9 cellular contexts compared by ENCODE assay signal in genomic region chr6:139882977-139883728, GRCh38.
DNase-seq lines count a peak whose midpoint lies in the region; TF ChIP-seq lines count a peak whose summit lies in the region.
"Had no signal": no experiment of that assay in that cellular context is flagged by ENCODE, and none has a peak within 500 bp of the region (broad histone marks: within the 10 kb centered on the region; RNA-seq: fewer than 3 reads in every experiment).

No MANE protein-coding gene starts in this region.

- H3K27ac ChIP-seq in SJCRH30 (peak overlapping the region; percentile 26), left ventricle myocardium inferior (replicated peaks) (peak overlapping the region; percentile 80), tibial nerve (peak overlapping the region; percentile 21 to 79 (median 59))

- no peak overlapping the region for H3K4me3 ChIP-seq in SJCRH30
- H3K4me3 ChIP-seq in left ventricle myocardium inferior = no peak overlapping the region
- H3K4me3 ChIP-seq in tibial nerve = no peak overlapping the region

- WGBS in tibial nerve, 2 donors = 28 to 34% methylated on average over 3 of the region's 3 CpGs

- no peaks in the 10 kb centered on the region for H3K9me3 ChIP-seq in SJCRH30 (replicated peaks)
- H3K9me3 ChIP-seq in left ventricle myocardium inferior (replicated peaks) = no peaks in the 10 kb centered on the region
- no peaks in the 10 kb centered on the region for H3K9me3 ChIP-seq in tibial nerve

- peak; percentile 29 for DNase-seq in NCI-H748 (lab: John Stamatoyannopoulos, UW; ENCODE audit: unreplicated experiment)
- DNase-seq in NCI-H748 treated with DMSO at 0.1 percent for 48 hours (lab: John Stamatoyannopoulos, UW) = no peak
- DNase-seq in SJCRH30 = peak; percentile 9 to 40
- DNase-seq in left ventricle myocardium inferior = no peak
- no peak for DNase-seq in tibial nerve (ENCODE audit: low spot score in 2 of 2)
- no peak for DNase-seq in NCI-H510A treated with DMSO at 0.1 percent for 48 hours (lab: John Stamatoyannopoulos, UW)
- no peak for DNase-seq in GM20000 (ENCODE audit: low spot score)
- no peak for DNase-seq in SKM-1 (lab: John Stamatoyannopoulos, UW; ENCODE audit: unreplicated experiment)
- DNase-seq: CD4-positive, CD25-positive, alpha-beta regulatory T cell had no signal

- no peak for TF ChIP-seq POLR2A in tibial nerve (IDR thresholded peaks at IDR 0.05)

- H3K27me3 ChIP-seq in SJCRH30 = no peaks in the 10 kb centered on the region
- no peaks in the 10 kb centered on the region for H3K27me3 ChIP-seq in left ventricle myocardium inferior (ENCODE audit: low read depth)
- H3K27me3 ChIP-seq in tibial nerve = no peaks in the 10 kb centered on the region

- H3K36me3 ChIP-seq in SJCRH30 (no peaks in the 10 kb centered on the region), left ventricle myocardium inferior (no peaks in the 10 kb centered on the region), tibial nerve (no peaks in the 10 kb centered on the region)

- H3K4me1 ChIP-seq in SJCRH30 = peaks cover 23% of the 10 kb centered on the region
- H3K4me1 ChIP-seq in left ventricle myocardium inferior = peaks cover 26% of the 10 kb centered on the region
- H3K4me1 ChIP-seq in tibial nerve = peaks cover 0 to 43% (median 15%) of the 10 kb centered on the region in 4 donors

- TF ChIP-seq CTCF in left ventricle myocardium inferior (IDR thresholded peaks at IDR 0.05; ENCODE audit: borderline replicate concordance) (no peak), tibial nerve (IDR thresholded peaks at IDR 0.05) (no peak), GM20000 (IDR thresholded peaks at IDR 0.05; ENCODE audit: extremely low read depth, missing control alignments) (no peak)

- intact Hi-C loops in left ventricle myocardium inferior (cut with micrococcal nuclease) = loop anchor here (10.0 kb wide), 1 partner anchor 508 kb away; the partner anchor contains the start of gene CITED2

- TF ChIP-seq EP300 in tibial nerve (IDR thresholded peaks at IDR 0.05) = no peak

Comparison
In these comparisons a context has a peak if more than half of its experiments do, and no peak if none do; other contexts are left out.
1. DNase-seq: peak in NCI-H748 (single experiment) and SJCRH30 (2 of 2); none in NCI-H748 treated with DMSO at 0.1 percent for 48 hours (single experiment), left ventricle myocardium inferior (single experiment), tibial nerve (0 of 2), NCI-H510A treated with DMSO at 0.1 percent for 48 hours (single experiment), GM20000 (single experiment) and SKM-1 (single experiment).
2. H3K27ac ChIP-seq: peak in every context shown above with its lines; median percentile 80 in left ventricle myocardium inferior; 59 in tibial nerve; 26 in SJCRH30.